ENCODE assay signal across 17 cellular contexts in the genomic region with DNA sequence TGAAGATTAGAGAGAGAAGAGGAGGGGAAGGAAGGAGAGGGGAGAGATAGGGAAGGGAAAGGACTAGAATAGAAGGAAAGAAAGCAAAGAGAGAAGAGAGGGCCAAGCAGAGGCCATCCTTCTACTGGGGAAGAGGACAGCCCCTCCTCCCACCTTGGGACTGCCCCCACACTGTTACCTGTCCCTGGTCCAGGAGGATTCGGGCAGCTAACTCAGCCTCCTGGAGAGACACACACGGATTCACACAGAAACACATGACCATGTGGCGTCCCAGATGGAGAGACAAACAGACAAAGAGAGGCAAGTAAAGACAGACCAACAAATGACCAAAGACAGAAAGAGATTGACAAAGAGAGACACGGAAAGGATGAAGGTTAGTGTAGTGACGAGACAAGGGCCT. TPM values are rescaled to one million over a fixed set of nuclear protein-coding genes. Genes with fewer than 3 reads are reported as not detected.
A peak's percentile ranks its signal among the peaks of the same experiment; 100 is the strongest.
DNase-seq lines count a peak whose midpoint lies in the region; ATAC-seq and TF ChIP-seq lines count a peak whose summit lies in the region.
"Had no signal": no experiment of that assay in that cellular context is flagged by ENCODE, and none has a peak within 500 bp of the region (broad histone marks: within the 10 kb centered on the region; RNA-seq: fewer than 3 reads in every experiment).

No MANE protein-coding gene starts in this region.

- 35% methylated on average over 5 of the region's 5 CpGs for WGBS in liver

- no peak for TF ChIP-seq RAD21 in liver (IDR thresholded peaks at IDR 0.05)

- POLR2A ChIA-PET in Caco-2 (lab: Charles Lee), result no interaction called here

- intact Hi-C loops in Caco-2 (cut with micrococcal nuclease; ENCODE audit: unreplicated experiment), result no loop called here

- H3K36me3 ChIP-seq in Caco-2 (ENCODE audit: control insufficient read depth, insufficient read depth, low read length) (no peaks in the 10 kb centered on the region), liver (ENCODE audit: control insufficient read depth in 4 of 4, insufficient read depth in 3 of 4, low read depth in 1 of 4, low read length in 3 of 4) (peaks cover 6 to 39% (median 34%) of the 10 kb centered on the region in 4 donors), skeletal muscle tissue (ENCODE audit: control insufficient read depth in 3 of 3, insufficient read depth in 3 of 3, low read length in 3 of 3) (peaks cover 47 to 54% (median 51%) of the 10 kb centered on the region in 3 donors)

- no peak overlapping the region for H3K9ac ChIP-seq in liver (ENCODE audit: low read depth in 1 of 2, low read length in 2 of 2)
- peak overlapping the region; percentile 91 to 98 (median 94) for H3K9ac ChIP-seq in skeletal muscle tissue (ENCODE audit: low read depth in 1 of 3, low read length in 3 of 3)

- H3K27me3 ChIP-seq in Caco-2 (replicated peaks; ENCODE audit: control insufficient read depth, insufficient read depth, low read length) (no peaks in the 10 kb centered on the region), liver (ENCODE audit: control insufficient read depth in 4 of 4, insufficient read depth in 4 of 4, low read length in 3 of 4) (no peaks in the 10 kb centered on the region), skeletal muscle tissue (ENCODE audit: control insufficient read depth in 3 of 3, insufficient read depth in 3 of 3, low read length in 3 of 3) (no peaks in the 10 kb centered on the region)

- H3K4me1 Mint-ChIP-seq in Caco-2 (ENCODE audit: low read depth, unreplicated experiment), result peaks cover 18% of the 10 kb centered on the region

- no peak overlapping the region for H3K27ac Mint-ChIP-seq in Caco-2 (ENCODE audit: unreplicated experiment)

- BruUV-seq in Caco-2 (replicated peaks; lab: Mats Ljungman, UMichigan), result no TSS peak

- no peaks in the 10 kb centered on the region for H3K9me3 ChIP-seq in Caco-2
- H3K9me3 ChIP-seq in liver (ENCODE audit: control insufficient read depth in 4 of 4, low read length in 3 of 4), result no peaks in the 10 kb centered on the region
- H3K9me3 ChIP-seq in skeletal muscle tissue (ENCODE audit: control insufficient read depth in 3 of 3, low read length in 3 of 3), result no peaks in the 10 kb centered on the region

- CTCF ChIA-PET in Caco-2 (lab: Charles Lee), result no interaction called here

- ATAC-seq in HG02678 (IDR thresholded peaks at IDR 0.05; ENCODE audit: unreplicated experiment) (no peak), SK-N-SH treated with all-trans-retinoic acid at 6 μM for 48 hours (no peak)
- ATAC-seq: activated CD4-positive, CD25-positive, alpha-beta regulatory T cell treated with anti-CD3 and anti-CD28 coated beads, Interleukin-2, amount 50 U/mL, for 24 hours had no signal

- H3K9me3 Mint-ChIP-seq in Caco-2 (ENCODE audit: unreplicated experiment), result no peaks in the 10 kb centered on the region

- peaks cover 1% of the 10 kb centered on the region for H3K36me3 Mint-ChIP-seq in Caco-2 (ENCODE audit: insufficient read depth, unreplicated experiment)

- no peaks in the 10 kb centered on the region for H3K27me3 Mint-ChIP-seq in Caco-2 (ENCODE audit: insufficient read depth, unreplicated experiment)

- DNase-seq in Caco-2 (no peak), putamen (ENCODE audit: low spot score) (no peak), DMS79 treated with DMSO at 0.1 percent for 48 hours (lab: John Stamatoyannopoulos, UW) (no peak)
- DNase-seq: activated T-cell treated with anti-CD3 and anti-CD28 coated beads, Interleukin-2, amount 50 U/mL, for 48 hours; GDM1; mesenchymal stem cell; NCI-H2171 treated with DMSO at 0.1 percent for 48 hours; retina; stimulated activated naive CD4-positive, alpha-beta T cell treated with Interleukin-2 at 50 U/mL for 16 hours had no signal

- H3K4me3 ChIP-seq in Caco-2 (ENCODE audit: low read depth, low read length) (no peak overlapping the region), liver (ENCODE audit: low read depth in 1 of 3, low read length in 3 of 3) (peak overlapping the region in 1 of 3 donors; percentile 28), skeletal muscle tissue (ENCODE audit: low read length in 3 of 3) (peak overlapping the region; percentile 73 to 93 (median 88))
- H3K4me3 ChIP-seq: SK-N-MC had no signal

- H3K27ac ChIP-seq in angular gyrus (ENCODE audit: low read depth, low read length) (peak overlapping the region; percentile 95), liver (ENCODE audit: low read depth in 1 of 2, low read length in 2 of 2) (peak overlapping the region; percentile 77 to 87), skeletal muscle tissue (ENCODE audit: low read depth, low read length) (peak overlapping the region; percentile 98)
- H3K27ac ChIP-seq: SK-N-MC had no signal

- H3K4me3 Mint-ChIP-seq in Caco-2 (ENCODE audit: unreplicated experiment), result peak overlapping the region; percentile 28

- no peak for TF ChIP-seq CTCF in Caco-2 (IDR thresholded peaks at IDR 0.05; ENCODE audit: insufficient read depth in 1 of 2, low read depth in 1 of 2, low read length in 1 of 2, severe bottlenecking in 1 of 2, unreplicated experiment in 1 of 2)
- no peak for TF ChIP-seq CTCF in liver (IDR thresholded peaks at IDR 0.05; ENCODE audit: low read depth, low read length, missing input control)

- H3K4me1 ChIP-seq in Caco-2 (peaks cover 15% of the 10 kb centered on the region), liver (ENCODE audit: control insufficient read depth in 4 of 4, insufficient read depth in 4 of 4, low read length in 3 of 4) (peaks cover 3 to 59% (median 41%) of the 10 kb centered on the region in 4 donors), skeletal muscle tissue (ENCODE audit: control insufficient read depth in 3 of 3, insufficient read depth in 3 of 3, low read length in 3 of 3) (peaks cover 70 to 82% (median 77%) of the 10 kb centered on the region in 3 donors)

TF ChIP-seq in liver, 16 proteins besides CTCF, POLR2A, EP300 and RAD21 (continues in another document):
- TF ChIP-seq, protein P1, sequence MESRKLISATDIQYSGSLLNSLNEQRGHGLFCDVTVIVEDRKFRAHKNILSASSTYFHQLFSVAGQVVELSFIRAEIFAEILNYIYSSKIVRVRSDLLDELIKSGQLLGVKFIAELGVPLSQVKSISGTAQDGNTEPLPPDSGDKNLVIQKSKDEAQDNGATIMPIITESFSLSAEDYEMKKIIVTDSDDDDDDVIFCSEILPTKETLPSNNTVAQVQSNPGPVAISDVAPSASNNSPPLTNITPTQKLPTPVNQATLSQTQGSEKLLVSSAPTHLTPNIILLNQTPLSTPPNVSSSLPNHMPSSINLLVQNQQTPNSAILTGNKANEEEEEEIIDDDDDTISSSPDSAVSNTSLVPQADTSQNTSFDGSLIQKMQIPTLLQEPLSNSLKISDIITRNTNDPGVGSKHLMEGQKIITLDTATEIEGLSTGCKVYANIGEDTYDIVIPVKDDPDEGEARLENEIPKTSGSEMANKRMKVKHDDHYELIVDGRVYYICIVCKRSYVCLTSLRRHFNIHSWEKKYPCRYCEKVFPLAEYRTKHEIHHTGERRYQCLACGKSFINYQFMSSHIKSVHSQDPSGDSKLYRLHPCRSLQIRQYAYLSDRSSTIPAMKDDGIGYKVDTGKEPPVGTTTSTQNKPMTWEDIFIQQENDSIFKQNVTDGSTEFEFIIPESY (IDR thresholded peaks at IDR 0.05), result no peak
- TF ChIP-seq TAF1 (conservative IDR thresholded peaks at IDR 0.05) (no peak), NR2F2 (IDR thresholded peaks at IDR 0.05) (no peak), HNF4G (IDR thresholded peaks at IDR 0.05) (no peak), FOXA2 (IDR thresholded peaks at IDR 0.05) (no peak), EGR1 (IDR thresholded peaks at IDR 0.05; ENCODE audit: low read depth in 2 of 2) (no peak)
- TF ChIP-seq, protein P2, sequence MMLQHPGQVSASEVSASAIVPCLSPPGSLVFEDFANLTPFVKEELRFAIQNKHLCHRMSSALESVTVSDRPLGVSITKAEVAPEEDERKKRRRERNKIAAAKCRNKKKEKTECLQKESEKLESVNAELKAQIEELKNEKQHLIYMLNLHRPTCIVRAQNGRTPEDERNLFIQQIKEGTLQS (IDR thresholded peaks at IDR 0.05), result no peak

TF ChIP-seq in SK-N-SH treated with all-trans-retinoic acid at 6 μM for 48 hours, 23 proteins besides CTCF, POLR2A, EP300 and RAD21 (continues in another document):
- TF ChIP-seq, protein P3, sequence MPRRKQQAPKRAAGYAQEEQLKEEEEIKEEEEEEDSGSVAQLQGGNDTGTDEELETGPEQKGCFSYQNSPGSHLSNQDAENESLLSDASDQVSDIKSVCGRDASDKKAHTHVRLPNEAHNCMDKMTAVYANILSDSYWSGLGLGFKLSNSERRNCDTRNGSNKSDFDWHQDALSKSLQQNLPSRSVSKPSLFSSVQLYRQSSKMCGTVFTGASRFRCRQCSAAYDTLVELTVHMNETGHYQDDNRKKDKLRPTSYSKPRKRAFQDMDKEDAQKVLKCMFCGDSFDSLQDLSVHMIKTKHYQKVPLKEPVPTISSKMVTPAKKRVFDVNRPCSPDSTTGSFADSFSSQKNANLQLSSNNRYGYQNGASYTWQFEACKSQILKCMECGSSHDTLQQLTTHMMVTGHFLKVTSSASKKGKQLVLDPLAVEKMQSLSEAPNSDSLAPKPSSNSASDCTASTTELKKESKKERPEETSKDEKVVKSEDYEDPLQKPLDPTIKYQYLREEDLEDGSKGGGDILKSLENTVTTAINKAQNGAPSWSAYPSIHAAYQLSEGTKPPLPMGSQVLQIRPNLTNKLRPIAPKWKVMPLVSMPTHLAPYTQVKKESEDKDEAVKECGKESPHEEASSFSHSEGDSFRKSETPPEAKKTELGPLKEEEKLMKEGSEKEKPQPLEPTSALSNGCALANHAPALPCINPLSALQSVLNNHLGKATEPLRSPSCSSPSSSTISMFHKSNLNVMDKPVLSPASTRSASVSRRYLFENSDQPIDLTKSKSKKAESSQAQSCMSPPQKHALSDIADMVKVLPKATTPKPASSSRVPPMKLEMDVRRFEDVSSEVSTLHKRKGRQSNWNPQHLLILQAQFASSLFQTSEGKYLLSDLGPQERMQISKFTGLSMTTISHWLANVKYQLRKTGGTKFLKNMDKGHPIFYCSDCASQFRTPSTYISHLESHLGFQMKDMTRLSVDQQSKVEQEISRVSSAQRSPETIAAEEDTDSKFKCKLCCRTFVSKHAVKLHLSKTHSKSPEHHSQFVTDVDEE (CRISPR knock-in tag; IDR thresholded peaks at IDR 0.05), result no peak
- TF ChIP-seq ESRRG (CRISPR knock-in tag; IDR thresholded peaks at IDR 0.05) (no peak), ZNF8 (CRISPR knock-in tag; IDR thresholded peaks at IDR 0.05) (no peak)

RNA-seq across cellular contexts. Expression of a gene that starts 2.2 kb away (rescaled TPM):
- 16.4 and 17.7 TPM in 2 replicates for total RNA-seq in Caco-2 (2022)
- total RNA-seq in liver, result 100 to 1,000 TPM; 107 to 191 TPM
- polyA plus RNA-seq in liver, result 100 to 1,000 TPM in 1 of 2 donors, 10 to 100 TPM in 1; 72.9 to 156 TPM
- total RNA-seq in skeletal muscle tissue, result 162 TPM
- total RNA-seq: endothelial cell of umbilical vein had no signal

RNA-seq across cellular contexts. Expression of a gene that starts 7.3 kb away (rescaled TPM):
- not detected in 2 replicates for total RNA-seq in Caco-2 (2022)
- 1 to 10 TPM; 1.6 to 5.9 TPM for total RNA-seq in liver
- polyA plus RNA-seq in liver, result 1 to 10 TPM; 1.5 to 1.6 TPM
- not detected for total RNA-seq in skeletal muscle tissue
- total RNA-seq: endothelial cell of umbilical vein had no signal
- polyA plus RNA-seq: endothelial cell of umbilical vein had no signal

RNA-seq across cellular contexts. Expression of a gene that starts 11.9 kb away (rescaled TPM):
- total RNA-seq in Caco-2 (2022), result not detected in 2 replicates
- total RNA-seq in liver, result under 1 TPM; 0.05 to 0.08 TPM
- polyA plus RNA-seq in liver, result not detected
- not detected for total RNA-seq in skeletal muscle tissue
- total RNA-seq: endothelial cell of umbilical vein had no signal
- polyA plus RNA-seq: endothelial cell of umbilical vein had no signal

RNA-seq across cellular contexts. Expression of a gene that starts 19.5 kb away (rescaled TPM):
- total RNA-seq in Caco-2 (2022) (not detected in 2 replicates), liver (under 1 TPM in 1 of 2 donors, not detected in 1; 0.33 TPM), skeletal muscle tissue (not detected)
- under 1 TPM; 0.11 to 0.12 TPM for polyA plus RNA-seq in liver
- total RNA-seq: endothelial cell of umbilical vein had no signal
- polyA plus RNA-seq: endothelial cell of umbilical vein had no signal

RNA-seq across cellular contexts. Expression of a gene that starts 23.6 kb away (rescaled TPM):
- total RNA-seq in Caco-2 (2022) (0.81 and 0.88 TPM in 2 replicates), liver (under 1 TPM in 1 of 2 donors, not detected in 1; 0.08 TPM), skeletal muscle tissue (not detected)
- under 1 TPM in 1 of 2 donors, not detected in 1; 0.05 TPM for polyA plus RNA-seq in liver
- total RNA-seq: endothelial cell of umbilical vein had no signal

Comparison
In these comparisons a context has a peak if more than half of its experiments do, and no peak if none do; other contexts are left out.
1. H3K9ac ChIP-seq: peak in skeletal muscle tissue (3 of 3); none in liver (0 of 2).
2. Peak in every context shown above with its lines, with median percentiles within 50 percentile points of each other: H3K27ac ChIP-seq.